In the genomic region with DNA sequence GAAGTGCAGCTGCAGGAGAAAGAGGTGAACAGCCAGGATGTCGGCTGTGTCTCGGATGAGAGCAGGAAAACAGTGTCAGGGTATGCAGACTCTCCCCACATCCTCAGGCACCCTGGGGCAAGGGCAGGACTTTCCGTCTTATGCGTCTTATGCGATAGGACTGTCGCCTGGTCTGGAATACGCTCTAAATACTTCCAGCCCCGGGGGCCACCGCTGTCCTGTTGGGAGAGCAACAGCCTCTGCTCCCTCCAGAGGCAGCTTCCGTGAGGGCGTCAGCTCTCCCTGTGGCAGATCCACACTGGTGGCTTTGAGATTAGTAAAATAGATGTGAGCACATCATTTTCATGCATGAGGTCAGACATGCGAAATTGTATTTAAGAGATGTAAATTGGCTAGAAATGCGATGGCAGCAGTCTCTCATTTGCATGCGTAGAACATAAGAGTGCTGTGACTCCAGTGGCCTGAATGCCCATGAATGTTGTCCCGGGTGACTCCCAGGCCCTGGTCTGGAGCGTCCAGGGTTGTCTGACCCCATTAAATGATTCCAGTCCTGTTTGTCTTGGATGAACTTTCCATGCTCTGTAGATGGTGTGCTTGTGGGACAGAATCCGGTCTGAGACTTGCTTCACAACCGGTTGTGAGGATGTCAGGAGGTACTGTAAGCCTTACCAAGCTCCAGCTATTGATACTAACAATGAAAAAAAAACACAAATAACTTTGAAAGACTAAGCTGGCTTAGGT, we compare ENCODE assay signal across 24 cellular contexts.
"Had no signal": no experiment of that assay in that cellular context is flagged by ENCODE, and none has a peak within 500 bp of the region (broad histone marks: within the 10 kb centered on the region; RNA-seq: fewer than 3 reads in every experiment).

No MANE protein-coding gene starts in this region.

- H3K27ac ChIP-seq: heart right ventricle, left lung, pancreas, psoas muscle, right atrium auricular region, thyroid gland had no signal

- H3K36me3 ChIP-seq: heart right ventricle, left lung, pancreas, right atrium auricular region, thyroid gland had no signal

- ATAC-seq: activated CD4-positive, CD25-positive, alpha-beta regulatory T cell treated with anti-CD3 and anti-CD28 coated beads, Interleukin-2, amount 50 U/mL, for 24 hours; activated CD8-positive, alpha-beta memory T cell treated with anti-CD3 and anti-CD28 coated beads, Interleukin-2, amount 10 ng/mL, durations not matched to agents 7 days and 5 days; activated CD8-positive, alpha-beta T cell treated with anti-CD3 and anti-CD28 coated beads for 36 hours; heart right ventricle; left lung; natural killer cell treated with Interleukin-12 subunit alpha and Interleukin-12 subunit beta and Interleukin-15 and Interleukin-18, amount 100 ng/mL, for 72 hours; pancreas; psoas muscle had no signal

- H3K27me3 ChIP-seq: left lung, pancreas, right atrium auricular region, thyroid gland had no signal

- H3K9me3 ChIP-seq: heart right ventricle, left lung, pancreas, psoas muscle, right atrium auricular region, thyroid gland had no signal

- H3K4me3 ChIP-seq: heart right ventricle, left lung, pancreas, psoas muscle, right atrium auricular region, thyroid gland had no signal

- DNase-seq: activated CD4-positive, alpha-beta T cell treated with anti-CD3 and anti-CD28 coated beads, Interleukin-2, amount 10 ng/mL, durations not matched to agents 7 days and 5 days; activated CD8-positive, alpha-beta memory T cell treated with anti-CD3 and anti-CD28 coated beads, Interleukin-2, amount 10 ng/mL, durations not matched to agents 7 days and 5 days; activated CD8-positive, alpha-beta T cell treated with anti-CD3 and anti-CD28 coated beads for 36 hours; activated gamma-delta T cell treated with Interleukin-2 at 50 U/mL for 16 hours; activated T-cell treated with anti-CD3 and anti-CD28 coated beads, Interleukin-2, amount 50 U/mL, for 1 hour; aorta; central memory CD4-positive, alpha-beta T cell; heart right ventricle; left lung; mammary epithelial cell; pancreas; psoas muscle; stimulated activated CD4-positive, alpha-beta T cell treated with anti-CD3 and anti-CD28 coated beads, Interleukin-12 subunit alpha, Interleukin-12 subunit beta, amount 100 ng/mL, for 4 hours; stimulated activated CD4-positive, alpha-beta T cell treated with anti-CD3 and anti-CD28 coated beads, Interleukin-4, amount 100 ng/mL, for 4 hours; substantia nigra; T1000; thyroid gland had no signal

- H3K4me1 ChIP-seq: heart right ventricle, left lung, pancreas, psoas muscle, right atrium auricular region, thyroid gland had no signal

- H3K9me3 Mint-ChIP-seq: activated CD4-positive, alpha-beta T cell treated with anti-CD3 and anti-CD28 coated beads, Interleukin-2, amount 10 ng/mL, durations not matched to agents 7 days and 5 days; activated CD8-positive, alpha-beta T cell treated with anti-CD3 and anti-CD28 coated beads for 36 hours; activated naive CD4-positive, alpha-beta T cell treated with anti-CD3 and anti-CD28 coated beads, Interleukin-2, amount 50 U/mL, for 24 hours; brain; natural killer cell treated with Interleukin-12 subunit alpha and Interleukin-12 subunit beta and Interleukin-15 and Interleukin-18, amount 100 ng/mL, for 72 hours; stimulated activated naive CD8-positive, alpha-beta T cell treated with anti-CD3 and anti-CD28 coated beads, Interleukin-15, Interleukin-2, amounts not matched to agents 100 ng/mL and 50 ng/mL, for 24 hours; T-helper 1 cell treated with Interleukin-12 subunit alpha and Interleukin-12 subunit beta and Interleukin-4 antibody, amounts not matched to agents 30 μg/mL and 1 μg/mL, for 36 hours had no signal

- H3K27me3 Mint-ChIP-seq: activated CD8-positive, alpha-beta memory T cell treated with anti-CD3 and anti-CD28 coated beads, Interleukin-2, amount 10 ng/mL, durations not matched to agents 7 days and 5 days had no signal

- H3K4me1 Mint-ChIP-seq: activated naive CD4-positive, alpha-beta T cell treated with anti-CD3 and anti-CD28 coated beads, Interleukin-2, amount 50 U/mL, for 24 hours; brain had no signal

- H3K36me3 Mint-ChIP-seq: activated naive CD4-positive, alpha-beta T cell treated with anti-CD3 and anti-CD28 coated beads, Interleukin-2, amount 50 U/mL, for 24 hours; brain; natural killer cell treated with Interleukin-12 subunit alpha and Interleukin-12 subunit beta and Interleukin-15 and Interleukin-18, amount 100 ng/mL, for 72 hours had no signal

- H3K27ac Mint-ChIP-seq: activated CD4-positive, alpha-beta T cell treated with anti-CD3 and anti-CD28 coated beads, Interleukin-2, amount 10 ng/mL, durations not matched to agents 7 days and 5 days; activated CD8-positive, alpha-beta memory T cell treated with anti-CD3 and anti-CD28 coated beads, Interleukin-2, amount 10 ng/mL, durations not matched to agents 7 days and 5 days; activated CD8-positive, alpha-beta T cell treated with anti-CD3 and anti-CD28 coated beads for 36 hours; activated naive CD4-positive, alpha-beta T cell treated with anti-CD3 and anti-CD28 coated beads, Interleukin-2, amount 50 U/mL, for 24 hours; brain; natural killer cell treated with Interleukin-12 subunit alpha and Interleukin-12 subunit beta and Interleukin-15 and Interleukin-18, amount 100 ng/mL, for 72 hours; stimulated activated naive CD8-positive, alpha-beta T cell treated with anti-CD3 and anti-CD28 coated beads, Interleukin-15, Interleukin-2, amounts not matched to agents 100 ng/mL and 50 ng/mL, for 24 hours; T-helper 1 cell treated with Interleukin-12 subunit alpha and Interleukin-12 subunit beta and Interleukin-4 antibody, amounts not matched to agents 30 μg/mL and 1 μg/mL, for 36 hours had no signal

- H3K4me3 Mint-ChIP-seq: activated CD4-positive, alpha-beta T cell treated with anti-CD3 and anti-CD28 coated beads, Interleukin-2, amount 10 ng/mL, durations not matched to agents 7 days and 5 days; activated CD8-positive, alpha-beta memory T cell treated with anti-CD3 and anti-CD28 coated beads, Interleukin-2, amount 10 ng/mL, durations not matched to agents 7 days and 5 days; activated CD8-positive, alpha-beta T cell treated with anti-CD3 and anti-CD28 coated beads for 36 hours; activated naive CD4-positive, alpha-beta T cell treated with anti-CD3 and anti-CD28 coated beads, Interleukin-2, amount 50 U/mL, for 24 hours; brain; natural killer cell treated with Interleukin-12 subunit alpha and Interleukin-12 subunit beta and Interleukin-15 and Interleukin-18, amount 100 ng/mL, for 72 hours; stimulated activated naive CD8-positive, alpha-beta T cell treated with anti-CD3 and anti-CD28 coated beads, Interleukin-15, Interleukin-2, amounts not matched to agents 100 ng/mL and 50 ng/mL, for 24 hours; T-helper 1 cell treated with Interleukin-12 subunit alpha and Interleukin-12 subunit beta and Interleukin-4 antibody, amounts not matched to agents 30 μg/mL and 1 μg/mL, for 36 hours had no signal
